ENCODE assay signal across 8 cellular contexts in genomic region chr4:103197765-103198110, GRCh38. TPM values are rescaled to one million over a fixed set of nuclear protein-coding genes. Genes with fewer than 3 reads are reported as not detected.
DNase-seq lines count a peak whose midpoint lies in the region; ATAC-seq and TF ChIP-seq lines count a peak whose summit lies in the region.

No MANE protein-coding gene starts in this region.

- H3K9me3 ChIP-seq in RWPE2 (ENCODE audit: severe bottlenecking), result no peaks in the 10 kb centered on the region

- TF ChIP-seq CTCF in RWPE2 (IDR thresholded peaks at IDR 0.05; ENCODE audit: poor library complexity, severe bottlenecking) (no peak), fibroblast of villous mesenchyme (IDR thresholded peaks at IDR 0.05; ENCODE audit: insufficient read depth, low read depth, low read length) (no peak)

- H3K4me3 ChIP-seq in RWPE2 (ENCODE audit: severe bottlenecking), result peak overlapping the region; percentile 90
- H3K4me3 ChIP-seq in fibroblast of villous mesenchyme (ENCODE audit: low read depth, low read length), result peak overlapping the region; percentile 74

- no peaks in the 10 kb centered on the region for H3K27me3 ChIP-seq in RWPE2 (ENCODE audit: insufficient read depth, poor library complexity, severe bottlenecking)

- H3K36me3 ChIP-seq in RWPE2 (ENCODE audit: low read depth), result peaks cover 43% of the 10 kb centered on the region

- H3K27ac ChIP-seq in RWPE2 (ENCODE audit: poor library complexity, severe bottlenecking), result peak overlapping the region; percentile 43

- peak; percentile 44 for DNase-seq in SIG-M5 treated with dmso at 0.1 percent for 504 hours (lab: John Stamatoyannopoulos, UW; ENCODE audit: unreplicated experiment)
- DNase-seq in SIG-M5 (lab: John Stamatoyannopoulos, UW), result no peak
- no peak for DNase-seq in RWPE2 (ENCODE audit: low spot score)
- no peak for DNase-seq in fibroblast of villous mesenchyme (ENCODE audit: low read depth)
- peak; percentile 4 for DNase-seq in pons (ENCODE audit: low spot score)
- no peak for DNase-seq in glomerular visceral epithelial cell (ENCODE audit: extremely low spot score)
- DNase-seq in activated CD4-positive, CD25-positive, alpha-beta regulatory T cell (lab: John Stamatoyannopoulos, UW), result no peak

- peaks cover 6% of the 10 kb centered on the region for H3K4me1 ChIP-seq in RWPE2 (ENCODE audit: insufficient read depth, poor library complexity, severe bottlenecking)

- ATAC-seq in HG02870 (IDR thresholded peaks at IDR 0.05; ENCODE audit: unreplicated experiment) (peak; percentile 45), RWPE2 (ENCODE audit: low read depth) (peak; percentile 75)

RNA-seq across cellular contexts. Expression of gene CENPE, which starts 0.4 kb away (rescaled TPM):
- total RNA-seq in fibroblast of villous mesenchyme, result 15.5 and 19.9 TPM in 2 replicates

Comparison
In these comparisons a context has a peak if more than half of its experiments do, and no peak if none do; other contexts are left out.
1. DNase-seq: peak in SIG-M5 treated with dmso at 0.1 percent for 504 hours (single experiment) and pons (single experiment); none in SIG-M5 (single experiment), RWPE2 (single experiment), fibroblast of villous mesenchyme (single experiment), glomerular visceral epithelial cell (single experiment) and activated CD4-positive, CD25-positive, alpha-beta regulatory T cell (0 of 4).